In genomic region chr2:25879133-25879730, GRCh38 we compare ENCODE assay signal across 8 cellular contexts. TPM values are rescaled to one million over a fixed set of nuclear protein-coding genes. Genes with fewer than 3 reads are reported as not detected.
A peak's percentile ranks its signal among the peaks of the same experiment; 100 is the strongest.
DNase-seq lines count a peak whose midpoint lies in the region; ATAC-seq, FAIRE-seq and TF ChIP-seq lines count a peak whose summit lies in the region.

No MANE protein-coding gene starts in this region.

- peaks cover 8% of the 10 kb centered on the region; the same call in 1 of the 2 replicates for H4K20me1 ChIP-seq in OCI-LY3 (ENCODE audit: insufficient read depth, low read length)

- no peak for DNase-seq in GM18507 (ENCODE audit: extremely low spot score, insufficient read length, low read depth)
- no peak for DNase-seq in endodermal cell
- DNase-seq in trophoblast cell = peak; percentile 9 to 76
- DNase-seq in activated gamma-delta T cell (lab: John Stamatoyannopoulos, UW) = no peak
- no peak for DNase-seq in stimulated activated CD4-positive, alpha-beta T cell treated with anti-CD3 and anti-CD28 coated beads, Interleukin-1b, Interleukin-23, amount 100 ng/mL, for 48 hours
- DNase-seq in activated CD4-positive, CD25-positive, alpha-beta regulatory T cell (lab: John Stamatoyannopoulos, UW) = no peak

- H3K4me2 ChIP-seq in OCI-LY3 (ENCODE audit: low read length) (peak overlapping the region; percentile 93), trophoblast cell (ENCODE audit: low read length) (peak overlapping the region; percentile 67)

- H3K4ac ChIP-seq in trophoblast cell (ENCODE audit: low read depth, low read length) = no peak overlapping the region

- H2AFZ ChIP-seq in OCI-LY3 (ENCODE audit: low read depth, low read length) = peak overlapping the region; percentile 90
- H2AFZ ChIP-seq in trophoblast cell (ENCODE audit: insufficient read depth, low read length, poor library complexity) = peak overlapping the region; percentile 77

- 91% methylated on average over 3 to 5 of the region's 5 CpGs for WGBS in endodermal cell (ENCODE audit: insufficient coverage in 1 of 2, insufficient read length in 1 of 2), 2 experiments
- WGBS in trophoblast cell (ENCODE audit: extremely low coverage, insufficient coverage, insufficient read length) = no CpG with 5 or more reads among the region's 5 CpGs

- peak overlapping the region; percentile 58 for H3K27ac ChIP-seq in OCI-LY3 (ENCODE audit: low read length)
- H3K27ac ChIP-seq in endodermal cell (ENCODE audit: low read depth, low read length) = no peak overlapping the region
- no peak overlapping the region for H3K27ac ChIP-seq in trophoblast cell (ENCODE audit: low read depth, low read length)

- H3K79me1 ChIP-seq in trophoblast cell (ENCODE audit: low read length) = peaks cover 10% of the 10 kb centered on the region

- H3K36me3 ChIP-seq in OCI-LY3 (replicated peaks; ENCODE audit: low read depth, low read length) (no peaks in the 10 kb centered on the region), endodermal cell (ENCODE audit: control insufficient read depth, insufficient read depth, low read length) (peaks cover 8% of the 10 kb centered on the region), trophoblast cell (ENCODE audit: control insufficient read depth in 1 of 2, insufficient read depth in 2 of 2, low read length in 2 of 2) (peaks cover 2 to 5% of the 10 kb centered on the region in 2 experiments)

- no peaks in the 10 kb centered on the region for H3K9me3 Mint-ChIP-seq in endodermal cell

- no peak overlapping the region for H2BK5ac ChIP-seq in trophoblast cell (ENCODE audit: low read depth, low read length, poor library complexity)

- no peak overlapping the region for H3K18ac ChIP-seq in trophoblast cell (ENCODE audit: low read length)

- no peak overlapping the region for H2AK5ac ChIP-seq in trophoblast cell (ENCODE audit: low read length)

- no peak for ATAC-seq in GM21526 (IDR thresholded peaks at IDR 0.05; ENCODE audit: low FRiP score, unreplicated experiment)

- peak; percentile 9 for FAIRE-seq in GM18507 (lab: Jason Lieb, UNC)

- peaks cover 24% of the 10 kb centered on the region for H3K27me3 Mint-ChIP-seq in endodermal cell (ENCODE audit: insufficient read depth)

- H3K36me3 Mint-ChIP-seq in endodermal cell (ENCODE audit: low read depth) = peaks cover 4% of the 10 kb centered on the region

- peak overlapping the region; percentile 21 for H4K91ac ChIP-seq in trophoblast cell (ENCODE audit: low read depth, low read length)

- H3K4me3 ChIP-seq in OCI-LY3 (ENCODE audit: low read length) (peak overlapping the region; percentile 88), endodermal cell (ENCODE audit: low read length) (peak overlapping the region; percentile 85), trophoblast cell (ENCODE audit: low read depth, low read length) (no peak overlapping the region)

- peaks cover 39% of the 10 kb centered on the region for H3K79me2 ChIP-seq in OCI-LY3 (ENCODE audit: low read length)
- peaks cover 8% of the 10 kb centered on the region for H3K79me2 ChIP-seq in trophoblast cell (ENCODE audit: control insufficient read depth, insufficient read depth, low read length, poor library complexity)

- H2BK120ac ChIP-seq in trophoblast cell (ENCODE audit: insufficient read depth, low read length, poor library complexity) = no peak overlapping the region

- peak overlapping the region; percentile 95 for H3K27ac Mint-ChIP-seq in endodermal cell

- H3K9me3 ChIP-seq in OCI-LY3 (ENCODE audit: insufficient read depth, low read length) (no peaks in the 10 kb centered on the region), endodermal cell (ENCODE audit: control insufficient read depth, low read length) (no peaks in the 10 kb centered on the region), trophoblast cell (ENCODE audit: insufficient read depth, low read depth, low read length) (no peaks in the 10 kb centered on the region)

- H3K23ac ChIP-seq in trophoblast cell (ENCODE audit: low read length) = no peak overlapping the region

- H4K12ac ChIP-seq in trophoblast cell (ENCODE audit: low read depth, low read length) = peak overlapping the region; percentile 66

- H2BK12ac ChIP-seq in trophoblast cell (ENCODE audit: low read length) = no peak overlapping the region

- peak overlapping the region; percentile 76 for H4K8ac ChIP-seq in trophoblast cell (ENCODE audit: low read depth, low read length)

- H3K4me3 Mint-ChIP-seq in endodermal cell = peak overlapping the region; percentile 95

- H3K4me1 Mint-ChIP-seq in endodermal cell = peaks cover 10% of the 10 kb centered on the region

- H3K9ac ChIP-seq in OCI-LY3 (ENCODE audit: low read length) (peak overlapping the region; percentile 87), endodermal cell (ENCODE audit: extremely low read depth, low read length, poor library complexity, severe bottlenecking) (peak overlapping the region; percentile 33), trophoblast cell (ENCODE audit: low read length) (no peak overlapping the region)

- no peak overlapping the region for H3K14ac ChIP-seq in trophoblast cell (ENCODE audit: low read length)

- H3K27me3 ChIP-seq in OCI-LY3 (ENCODE audit: low read depth, low read length) = no peaks in the 10 kb centered on the region
- H3K27me3 ChIP-seq in endodermal cell (ENCODE audit: control insufficient read depth, insufficient read depth, low read length, poor library complexity, severe bottlenecking) = peaks cover 4% of the 10 kb centered on the region
- H3K27me3 ChIP-seq in trophoblast cell (ENCODE audit: insufficient read depth, low read length) = no peaks in the 10 kb centered on the region

- no peak for TF ChIP-seq CTCF in OCI-LY3 (IDR thresholded peaks at IDR 0.05; ENCODE audit: low read depth, low read length)
- no peak for TF ChIP-seq CTCF in endodermal cell (conservative IDR thresholded peaks at IDR 0.05)

- peaks cover 14% of the 10 kb centered on the region for H3K4me1 ChIP-seq in OCI-LY3 (ENCODE audit: low read length)
- H3K4me1 ChIP-seq in endodermal cell (ENCODE audit: control insufficient read depth, insufficient read depth, low read length) = no peaks in the 10 kb centered on the region
- peaks cover 3 to 5% of the 10 kb centered on the region in 2 experiments for H3K4me1 ChIP-seq in trophoblast cell (ENCODE audit: control insufficient read depth in 1 of 2, insufficient read depth in 2 of 2, low read length in 2 of 2)

RNA-seq across cellular contexts. Expression of gene ASXL2, which starts 0.9 kb away (rescaled TPM):
- total RNA-seq in endodermal cell = 10 to 100 TPM; 33.2 to 41.7 TPM
- polyA plus RNA-seq in endodermal cell (2013, experiment 1 of 2) = 9.5 TPM
- polyA plus RNA-seq in endodermal cell (2013, experiment 2 of 2) = 10.1 TPM
- polyA plus RNA-seq in trophoblast cell (2013) = 12.0 and 12.4 TPM in 2 replicates

Comparison
In these comparisons a context has a peak if more than half of its experiments do, and no peak if none do; other contexts are left out.
1. DNase-seq: peak in trophoblast cell (2 of 2); none in GM18507 (single experiment), endodermal cell (single experiment), activated gamma-delta T cell (single experiment), stimulated activated CD4-positive, alpha-beta T cell treated with anti-CD3 and anti-CD28 coated beads, Interleukin-1b, Interleukin-23, amount 100 ng/mL, for 48 hours (single experiment) and activated CD4-positive, CD25-positive, alpha-beta regulatory T cell (0 of 4).